In genomic region chr20:49385471-49385870, GRCh38 we compare ENCODE assay signal across 9 cellular contexts.
DNase-seq lines count a peak whose midpoint lies in the region; ATAC-seq, FAIRE-seq and TF ChIP-seq lines count a peak whose summit lies in the region.
"Had no signal": no experiment of that assay in that cellular context is flagged by ENCODE, and none has a peak within 500 bp of the region (broad histone marks: within the 10 kb centered on the region; RNA-seq: fewer than 3 reads in every experiment).

No MANE protein-coding gene starts in this region.

- H3K4me3 ChIP-seq in body of pancreas = no peak overlapping the region
- no peak overlapping the region for H3K4me3 ChIP-seq in pancreas

- no peak for FAIRE-seq in pancreas (lab: Jason Lieb, UNC)

- H3K4me3 Mint-ChIP-seq in nephron progenitor cell = no peak overlapping the region
- H3K4me3 Mint-ChIP-seq: CD4-positive, alpha-beta memory T cell had no signal

- H3K36me3 ChIP-seq in body of pancreas (replicated peaks in 1 of 2; ENCODE audit: insufficient read depth in 1 of 2, low read depth in 2 of 2) = no peaks in the 10 kb centered on the region
- H3K36me3 ChIP-seq in pancreas = no peaks in the 10 kb centered on the region

- no peaks in the 10 kb centered on the region for H3K36me3 Mint-ChIP-seq in nephron progenitor cell (ENCODE audit: low read depth)
- H3K36me3 Mint-ChIP-seq: CD4-positive, alpha-beta memory T cell had no signal

- no peak for TF ChIP-seq CTCF in body of pancreas (IDR thresholded peaks at IDR 0.05)
- no peak for TF ChIP-seq CTCF in pancreas (IDR thresholded peaks at IDR 0.05)
- no peak for TF ChIP-seq CTCF in nephron progenitor cell (IDR thresholded peaks at IDR 0.05)

- H3K27ac Mint-ChIP-seq in nephron progenitor cell = no peak overlapping the region
- H3K27ac Mint-ChIP-seq: CD4-positive, alpha-beta memory T cell had no signal

- H3K9me3 ChIP-seq in body of pancreas (no peaks in the 10 kb centered on the region), pancreas (no peaks in the 10 kb centered on the region)

- H3K4me1 Mint-ChIP-seq in nephron progenitor cell = peaks cover 11% of the 10 kb centered on the region
- H3K4me1 Mint-ChIP-seq: CD4-positive, alpha-beta memory T cell had no signal

- H3K4me1 ChIP-seq in body of pancreas (peaks cover 15% of the 10 kb centered on the region), pancreas (peaks cover 0 to 8% (median 8%) of the 10 kb centered on the region in 3 donors)

- peaks cover 30% of the 10 kb centered on the region for H3K27me3 Mint-ChIP-seq in nephron progenitor cell (ENCODE audit: low read depth, poor library complexity)

- intact Hi-C loops in body of pancreas (cut with DNase I) (no loop called here), pancreas (cut with DNase I) (no loop called here)

- 88 to 89% methylated on average over 1 of the region's 1 CpG for WGBS in body of pancreas, 2 donors
- WGBS in pancreas, 2 donors = 78 to 84% methylated on average over 1 of the region's 1 CpG

- H3K9me3 Mint-ChIP-seq in nephron progenitor cell = no peaks in the 10 kb centered on the region

- H3K27me3 ChIP-seq in body of pancreas = no peaks in the 10 kb centered on the region
- no peaks in the 10 kb centered on the region for H3K27me3 ChIP-seq in pancreas

- no peak overlapping the region for H3K27ac ChIP-seq in body of pancreas
- H3K27ac ChIP-seq in pancreas = no peak overlapping the region

- peak; percentile 33 for ATAC-seq in body of pancreas
- peak in 3 of 4 donors; percentile 36 to 49 (median 44) for ATAC-seq in pancreas
- no peak for ATAC-seq in HG03108 (IDR thresholded peaks at IDR 0.05; ENCODE audit: unreplicated experiment)

- peak; percentile 4 for DNase-seq in activated CD4-positive, alpha-beta T cell treated with anti-CD3 and anti-CD28 coated beads for 48 hours
- no peak for DNase-seq in activated CD4-positive, alpha-beta T cell treated with anti-CD3 and anti-CD28 coated beads, Interleukin-2, amount 50 U/mL, for 1 hour
- peak; percentile 65 for DNase-seq in NCI-H2196 (lab: John Stamatoyannopoulos, UW; ENCODE audit: unreplicated experiment)
- no peak for DNase-seq in body of pancreas
- no peak for DNase-seq in pancreas
- DNase-seq in OCI-M2 (lab: John Stamatoyannopoulos, UW; ENCODE audit: unreplicated experiment) = no peak
- DNase-seq in nephron progenitor cell = no peak

- TF ChIP-seq POLR2A in body of pancreas (IDR thresholded peaks at IDR 0.05) = no peak

Comparison
In these comparisons a context has a peak if more than half of its experiments do, and no peak if none do; other contexts are left out.
1. DNase-seq: peak in activated CD4-positive, alpha-beta T cell treated with anti-CD3 and anti-CD28 coated beads for 48 hours (single experiment) and NCI-H2196 (single experiment); none in activated CD4-positive, alpha-beta T cell treated with anti-CD3 and anti-CD28 coated beads, Interleukin-2, amount 50 U/mL, for 1 hour (single experiment), body of pancreas (0 of 4), pancreas (0 of 6), OCI-M2 (single experiment) and nephron progenitor cell (single experiment).